8 cellular contexts compared by ENCODE assay signal in genomic region chr9:125239631-125240597, GRCh38. TPM values are rescaled to one million over a fixed set of nuclear protein-coding genes. Genes with fewer than 3 reads are reported as not detected.
DNase-seq lines count a peak whose midpoint lies in the region; ATAC-seq and TF ChIP-seq lines count a peak whose summit lies in the region.

No MANE protein-coding gene starts in this region.

- intact Hi-C loops in sigmoid colon (cut with DNase I): loop anchor here (5.0 kb wide), 2 partner anchors 38 to 298 kb away; partner anchors contain the start of genes GOLGA1 and RABEPK

- H3K4me3 ChIP-seq in GM12865 (ENCODE audit: low read depth, low read length) (peak overlapping the region; percentile 91), foreskin fibroblast (ENCODE audit: low read depth in 1 of 2, low read length in 2 of 2) (peak overlapping the region; percentile 83 to 87), sigmoid colon (peak overlapping the region; percentile 90 to 97 (median 96))

- no peaks in the 10 kb centered on the region for H3K9me3 ChIP-seq in sigmoid colon

- no peak for DNase-seq in GM12865 (ENCODE audit: low read depth)
- no peak for DNase-seq in foreskin fibroblast
- DNase-seq in sigmoid colon: no peak
- DNase-seq in NOMO-1 treated with dmso at 0.1 percent for 144 hours (lab: John Stamatoyannopoulos, UW; ENCODE audit: unreplicated experiment): no peak
- DNase-seq in NOMO-1 treated with DMSO at 0.1 percent for 48 hours (lab: John Stamatoyannopoulos, UW; ENCODE audit: unreplicated experiment): no peak
- DNase-seq in GM10266 (ENCODE audit: extremely low spot score): no peak

- TF ChIP-seq EP300 in sigmoid colon (IDR thresholded peaks at IDR 0.05): no peak

- no peak for TF ChIP-seq POLR2A in sigmoid colon (IDR thresholded peaks at IDR 0.05)

- no peaks in the 10 kb centered on the region for H3K27me3 ChIP-seq in sigmoid colon

- H3K27ac ChIP-seq in VCaP (peak overlapping the region; percentile 91), sigmoid colon (peak overlapping the region; percentile 94 to 100 (median 98))

- H3K36me3 ChIP-seq in sigmoid colon: peaks cover 23 to 48% (median 31%) of the 10 kb centered on the region in 4 donors

- H3K4me1 ChIP-seq in sigmoid colon: peaks cover 0 to 62% (median 59%) of the 10 kb centered on the region in 4 donors

- WGBS in sigmoid colon, 2 donors: 17 to 28% methylated on average over 8 of the region's 8 CpGs

- ATAC-seq in HG03432 (IDR thresholded peaks at IDR 0.05; ENCODE audit: unreplicated experiment): no peak

- TF ChIP-seq CTCF in GM12865 (IDR thresholded peaks at IDR 0.05; ENCODE audit: insufficient read depth, low read depth, low read length, missing control alignments) (no peak), VCaP (conservative IDR thresholded peaks at IDR 0.05) (no peak), foreskin fibroblast (IDR thresholded peaks at IDR 0.05; ENCODE audit: low read depth, low read length) (no peak), sigmoid colon (IDR thresholded peaks at IDR 0.05) (no peak), GM10266 (IDR thresholded peaks at IDR 0.05; ENCODE audit: control insufficient read depth, insufficient read depth, low read depth, missing control alignments) (no peak)

RNA-seq across cellular contexts. Expression of gene HSPA5, which starts 1.2 kb away (rescaled TPM):
- total RNA-seq in sigmoid colon: 10 to 100 TPM; 46.5 to 65.4 (median 58.7) TPM
- polyA plus RNA-seq in sigmoid colon: 100 to 1,000 TPM in 1 of 3 donors, 10 to 100 TPM in 2; 15.6 to 208 (median 79.3) TPM

RNA-seq across cellular contexts. Expression of gene GAPVD1, which starts 21.7 kb away (rescaled TPM):
- total RNA-seq in sigmoid colon: 100 to 1,000 TPM in 1 of 4 donors, 10 to 100 TPM in 3; 44.9 to 182 (median 54.3) TPM
- 10 to 100 TPM in 1 of 3 donors, 1 to 10 TPM in 2; 3.0 to 12.7 (median 5.1) TPM for polyA plus RNA-seq in sigmoid colon

RNA-seq across cellular contexts. Expression of gene RABEPK, which starts 39.6 kb away (rescaled TPM):
- 10 to 100 TPM in 3 of 4 donors, 1 to 10 TPM in 1; 9.4 to 18.6 (median 14.9) TPM for total RNA-seq in sigmoid colon
- polyA plus RNA-seq in sigmoid colon: 10 to 100 TPM; 16.2 to 24.4 (median 18.3) TPM

RNA-seq across cellular contexts. Expression of gene PPP6C, which starts 50.3 kb away (rescaled TPM):
- total RNA-seq in sigmoid colon: 10 to 100 TPM; 24.9 to 34.6 (median 31.5) TPM
- polyA plus RNA-seq in sigmoid colon: 10 to 100 TPM; 24.8 to 41.6 (median 37.8) TPM
